8 cellular contexts compared by ENCODE assay signal in the genomic region with DNA sequence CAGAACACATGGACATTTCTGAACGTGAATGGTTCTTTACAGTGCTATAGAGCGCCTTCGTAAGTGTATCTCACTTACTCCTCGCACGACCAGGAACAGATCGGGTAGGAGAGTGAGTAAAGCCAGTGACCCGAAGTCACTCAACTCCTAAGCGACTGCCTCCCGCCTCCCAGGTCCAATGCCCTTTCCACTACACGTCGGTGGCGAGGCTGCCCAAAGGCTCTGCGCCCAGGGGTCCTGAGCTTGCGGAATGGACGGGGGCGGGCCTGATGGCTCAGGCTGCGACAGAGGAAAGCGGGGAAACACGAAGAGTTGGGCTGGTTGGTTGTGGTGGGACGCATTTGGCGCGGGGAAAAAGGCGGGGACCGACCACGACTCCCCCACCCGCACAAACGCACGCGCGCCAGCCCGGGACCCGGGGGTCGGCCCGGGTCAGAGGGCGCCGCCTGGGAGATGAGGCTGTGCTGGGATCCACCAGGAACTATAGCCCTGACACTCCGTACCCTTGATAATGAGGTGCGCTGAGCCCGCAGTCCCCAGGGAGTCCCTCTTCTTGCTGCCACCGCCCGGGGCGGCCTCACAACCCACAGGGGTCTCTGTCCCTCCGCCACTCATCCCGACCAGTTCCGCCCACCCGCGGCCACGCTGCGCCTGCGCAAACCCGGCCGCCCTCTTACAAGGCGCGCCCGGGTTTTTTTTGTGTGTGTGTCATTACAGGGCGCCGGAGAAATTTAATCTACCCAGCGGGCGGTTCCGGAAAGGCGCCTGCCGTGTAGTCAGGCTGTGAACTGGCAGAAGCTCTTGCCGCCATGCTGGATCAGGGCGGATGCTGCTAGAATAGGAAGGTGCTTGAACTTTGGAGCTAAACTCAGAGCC. TPM values are rescaled to one million over a fixed set of nuclear protein-coding genes. Genes with fewer than 3 reads are reported as not detected.
DNase-seq lines count a peak whose midpoint lies in the region; ATAC-seq and TF ChIP-seq lines count a peak whose summit lies in the region.

A gene with protein sequence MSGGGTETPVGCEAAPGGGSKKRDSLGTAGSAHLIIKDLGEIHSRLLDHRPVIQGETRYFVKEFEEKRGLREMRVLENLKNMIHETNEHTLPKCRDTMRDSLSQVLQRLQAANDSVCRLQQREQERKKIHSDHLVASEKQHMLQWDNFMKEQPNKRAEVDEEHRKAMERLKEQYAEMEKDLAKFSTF (minus strand): TSS at position 628 of the 876 bp plus-strand sequence. CDS start 13 bp downstream, at position 615.

- CTCF ChIA-PET in PC-9 (lab: Charles Lee), result interaction anchor here (0.7 to 1.2 kb wide), 2 partner anchors 38 to 66 kb away, joined by 3 read pairs; a partner anchor contains a TSS

- TF ChIP-seq CTCF in PC-9 (conservative IDR thresholded peaks at IDR 0.05), result no peak

- H3K27me3 ChIP-seq in PC-9 (ENCODE audit: insufficient read depth, low read depth), result no peaks in the 10 kb centered on the region
- H3K27me3 ChIP-seq in mucosa of rectum (ENCODE audit: control insufficient read depth in 2 of 2, insufficient read depth in 2 of 2, low read length in 2 of 2), result no peaks in the 10 kb centered on the region

- peak; percentile 78 for TF ChIP-seq POLR2A in erythroblast (IDR thresholded peaks at IDR 0.05; ENCODE audit: low read length)

- H3K79me2 ChIP-seq in PC-9 (ENCODE audit: low read depth), result no peaks in the 10 kb centered on the region

- H3K9ac ChIP-seq in mucosa of rectum (ENCODE audit: low read depth in 1 of 2, low read length in 2 of 2), result peak within 1 kb of the TSS; percentile 90 to 93

- H3K4me3 ChIP-seq in Jurkat, Clone E6-1 (ENCODE audit: low read length), result peak within 1 kb of the TSS; percentile 93
- H3K4me3 ChIP-seq in PC-9, result peak within 1 kb of the TSS; percentile 83
- H3K4me3 ChIP-seq in mucosa of rectum (ENCODE audit: low read length in 2 of 2), result peak within 1 kb of the TSS; percentile 92 to 95

- H3K27ac ChIP-seq in PC-9 (peak within 1 kb of the TSS; percentile 36), mucosa of rectum (ENCODE audit: low read depth in 2 of 2, low read length in 2 of 2) (peak within 1 kb of the TSS; percentile 76 to 89)

- intact Hi-C loops in PC-9 (cut with micrococcal nuclease; ENCODE audit: unreplicated experiment), result loop anchor here (1.0 to 10.0 kb wide), 3 partner anchors 39 to 799 kb away; a partner anchor contains a TSS

- peak; percentile 87 for ATAC-seq in GM21619 (IDR thresholded peaks at IDR 0.05; ENCODE audit: unreplicated experiment)

- H4K20me1 ChIP-seq in PC-9 (ENCODE audit: insufficient read depth), result no peaks in the 10 kb centered on the region

- H2AFZ ChIP-seq in PC-9, result peak within 1 kb of the TSS; percentile 96

- H3F3A ChIP-seq in PC-9 (ENCODE audit: insufficient read depth, low read depth), result no peaks in the 10 kb centered on the region

- peak within 1 kb of the TSS; percentile 94 for H3K4me2 ChIP-seq in PC-9

- DNase-seq in DMS153 treated with DMSO at 0.1 percent for 48 hours (lab: John Stamatoyannopoulos, UW; ENCODE audit: unreplicated experiment) (peak; percentile 62), PC-9 (peak; percentile 84 to 95), erythroblast (lab: John Stamatoyannopoulos, UW) (peak; percentile 98)
- peak; percentile 97 for DNase-seq in Jurkat, Clone E6-1 (ENCODE audit: low read depth, low spot score)
- peak; percentile 95 for DNase-seq in activated T-cell treated with anti-CD3 and anti-CD28 coated beads, Interleukin-2, amount 50 U/mL, for 1 hour
- peak; percentile 99 for DNase-seq in stimulated activated CD8-positive, alpha-beta memory T cell treated with anti-CD3 and anti-CD28 coated beads, Interleukin-4, amount 100 ng/mL, for 48 hours

- POLR2A ChIA-PET in PC-9 (lab: Charles Lee; ENCODE audit: unreplicated experiment), result interaction anchor here (0.5 to 1.0 kb wide), 8 partner anchors 21 to 1377 kb away, joined by 3 to 8 read pairs (median 4); a partner anchor contains a TSS

- H3K4me1 ChIP-seq in PC-9 (replicated peaks; ENCODE audit: insufficient read depth) (0 out of 2 replicates have a peak, but pooled peaks cover 4% of the 10 kb centered on the region), mucosa of rectum (ENCODE audit: control insufficient read depth in 2 of 2, insufficient read depth in 2 of 2, low read length in 2 of 2) (peaks cover 8 to 11% of the 10 kb centered on the region in 2 donors)

- H3K9me3 ChIP-seq in PC-9 (ENCODE audit: insufficient read depth, low read depth) (no peaks in the 10 kb centered on the region), mucosa of rectum (ENCODE audit: control insufficient read depth in 2 of 2, low read length in 2 of 2) (no peaks in the 10 kb centered on the region)

- TSS peak; percentile 72 for BruUV-seq in PC-9 (replicated peaks; lab: Mats Ljungman, UMichigan)

- H3K36me3 ChIP-seq in PC-9 (ENCODE audit: low read depth) (no peaks in the 10 kb centered on the region), mucosa of rectum (ENCODE audit: control insufficient read depth in 2 of 2, insufficient read depth in 2 of 2, low read length in 2 of 2) (peaks cover 4 to 7% of the 10 kb centered on the region in 2 donors)

- H3K9me2 ChIP-seq in PC-9 (ENCODE audit: insufficient read depth), result no peaks in the 10 kb centered on the region

RNA-seq across cellular contexts. Expression of the gene that starts here (rescaled TPM):
- polyA plus RNA-seq in Jurkat, Clone E6-1 (2012; ENCODE audit: insufficient read depth, insufficient read length), result 21.4 TPM
- total RNA-seq in PC-9 (2021), result 12.5 and 16.1 TPM in 2 replicates

Comparison
In these comparisons a context has a peak if more than half of its experiments do, and no peak if none do; other contexts are left out.
1. Peak in every context shown above with its lines: DNase-seq, ATAC-seq, H3K4me3 ChIP-seq and H3K27ac ChIP-seq.